Comparison of ENCODE assay signal across 2 cellular contexts in the genomic region with DNA sequence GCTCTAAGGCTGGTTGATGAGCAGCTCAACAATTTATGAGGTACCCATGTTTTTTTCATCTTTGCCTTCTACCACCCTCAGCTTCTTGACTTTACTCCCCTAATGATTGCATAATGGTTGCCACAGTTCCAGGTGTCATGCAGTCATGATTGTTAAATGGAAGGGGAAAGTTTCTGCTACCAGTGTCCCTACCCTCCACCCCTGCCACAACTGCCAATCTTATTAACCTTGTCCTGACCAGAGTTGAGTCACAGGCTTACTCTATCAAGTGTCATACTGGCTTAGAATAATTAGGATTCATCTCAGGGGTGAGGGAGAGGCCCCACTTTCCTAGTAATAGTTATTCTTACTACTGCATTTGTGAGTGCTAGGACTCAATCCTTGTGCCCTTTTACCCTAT.
TF ChIP-seq lines count a peak whose summit lies in the region.

No MANE protein-coding gene starts in this region.

TF ChIP-seq in H1, 55 proteins besides CTCF, POLR2A, EP300 and RAD21:
- TF ChIP-seq, protein P1, sequence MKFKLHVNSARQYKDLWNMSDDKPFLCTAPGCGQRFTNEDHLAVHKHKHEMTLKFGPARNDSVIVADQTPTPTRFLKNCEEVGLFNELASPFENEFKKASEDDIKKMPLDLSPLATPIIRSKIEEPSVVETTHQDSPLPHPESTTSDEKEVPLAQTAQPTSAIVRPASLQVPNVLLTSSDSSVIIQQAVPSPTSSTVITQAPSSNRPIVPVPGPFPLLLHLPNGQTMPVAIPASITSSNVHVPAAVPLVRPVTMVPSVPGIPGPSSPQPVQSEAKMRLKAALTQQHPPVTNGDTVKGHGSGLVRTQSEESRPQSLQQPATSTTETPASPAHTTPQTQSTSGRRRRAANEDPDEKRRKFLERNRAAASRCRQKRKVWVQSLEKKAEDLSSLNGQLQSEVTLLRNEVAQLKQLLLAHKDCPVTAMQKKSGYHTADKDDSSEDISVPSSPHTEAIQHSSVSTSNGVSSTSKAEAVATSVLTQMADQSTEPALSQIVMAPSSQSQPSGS (IDR thresholded peaks at IDR 0.05; ENCODE audit: low read length): no peak
- TF ChIP-seq CEBPB (IDR thresholded peaks at IDR 0.05; ENCODE audit: low read depth, low read length): peak; percentile 60
TF ChIP-seq in H1: peak in this region for 1.

TF ChIP-seq in GM12891, 5 proteins besides CTCF, POLR2A, EP300 and RAD21:
- TF ChIP-seq POU2F2 (IDR thresholded peaks at IDR 0.05; ENCODE audit: low read depth, low read length) (no peak), SPI1 (IDR thresholded peaks at IDR 0.05; ENCODE audit: low read depth, low read length) (no peak), TAF1 (IDR thresholded peaks at IDR 0.05; ENCODE audit: low read depth, low read length) (no peak), POLR2AphosphoS5 (IDR thresholded peaks at IDR 0.05; ENCODE audit: low read depth, low read length) (no peak), PAX5 (IDR thresholded peaks at IDR 0.05; ENCODE audit: insufficient read depth, low read length, severe bottlenecking) (no peak)
